Comparison of ENCODE assay signal across 8 cellular contexts in the genomic region with DNA sequence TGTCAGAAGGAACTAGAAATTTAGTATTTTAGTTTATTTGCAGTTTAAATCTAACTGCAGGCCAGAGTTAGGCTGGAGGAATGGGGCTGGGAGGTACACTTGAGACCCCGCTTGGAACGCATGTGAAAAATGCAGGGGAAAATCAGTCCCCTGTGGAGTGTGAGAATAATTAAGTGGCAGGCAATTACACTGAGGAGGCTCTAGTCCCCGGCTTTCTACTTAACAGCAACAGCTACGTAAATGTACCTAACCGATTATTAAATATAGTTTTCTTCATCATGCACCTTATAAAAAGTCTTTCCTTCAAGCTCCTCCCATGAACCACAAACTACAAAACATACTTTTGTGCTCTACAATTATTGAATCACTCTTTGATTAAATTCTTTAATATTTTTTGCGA. TPM values are rescaled to one million over a fixed set of nuclear protein-coding genes. Genes with fewer than 3 reads are reported as not detected.
DNase-seq lines count a peak whose midpoint lies in the region; ATAC-seq and TF ChIP-seq lines count a peak whose summit lies in the region.

No MANE protein-coding gene starts in this region.

- peak overlapping the region; percentile 97 to 99 for H3K27ac ChIP-seq in thoracic aorta

- H3K4me1 ChIP-seq in thoracic aorta (ENCODE audit: control insufficient read depth in 1 of 2, low read depth in 2 of 2), result peaks cover 0 to 16% of the 10 kb centered on the region in 2 donors

- H3K27me3 ChIP-seq in thoracic aorta (replicated peaks; ENCODE audit: insufficient read depth), result no peaks in the 10 kb centered on the region

- peaks cover 13% of the 10 kb centered on the region for H3K27me3 Mint-ChIP-seq in brain

- peak overlapping the region; percentile 99 to 100 (median 100) for H3K27ac Mint-ChIP-seq in brain

- no peaks in the 10 kb centered on the region for H3K9me3 ChIP-seq in thoracic aorta

- peak overlapping the region; percentile 96 to 100 (median 100) for H3K4me3 Mint-ChIP-seq in brain

- peaks cover 44% of the 10 kb centered on the region for H3K4me1 Mint-ChIP-seq in brain

- H3K4me3 ChIP-seq in NB4 (ENCODE audit: low read depth, low read length), result peak overlapping the region; percentile 93
- H3K4me3 ChIP-seq in thoracic aorta, result peak overlapping the region; percentile 99

- no peak for TF ChIP-seq POLR2A in NB4 (IDR thresholded peaks at IDR 0.05; ENCODE audit: extremely low read depth, insufficient read length)

- DNase-seq in G401 (ENCODE audit: low spot score), result peak; percentile 38
- DNase-seq in NB4 (ENCODE audit: low read depth), result peak; percentile 41
- no peak for DNase-seq in left colon
- no peak for DNase-seq in thoracic aorta (ENCODE audit: low spot score)
- no peak for DNase-seq in retina
- DNase-seq in SKM-1 treated with dmso at 0.1 percent for 144 hours (lab: John Stamatoyannopoulos, UW; ENCODE audit: unreplicated experiment), result no peak
- DNase-seq in HuH-7.5 (ENCODE audit: low spot score), result no peak

- in situ Hi-C loops in G401 (cut with HindIII; ENCODE audit: low sequenced_read_pairs), result no loop called here

- ATAC-seq in left colon (peak; percentile 7), thoracic aorta (ENCODE audit: insufficient number of reproducible peaks, low FRiP score, low read depth) (no peak)

- peaks cover 5% of the 10 kb centered on the region for H3K36me3 ChIP-seq in thoracic aorta

- intact Hi-C loops in left colon (cut with DNase I, micrococcal nuclease), result no loop called here

- H3K9me3 Mint-ChIP-seq in brain, result peaks cover 19 to 56% (median 28%) of the 10 kb centered on the region in 5 experiments

- TF ChIP-seq CTCF in NB4 (IDR thresholded peaks at IDR 0.05; ENCODE audit: low read depth, low read length) (no peak), brain (conservative IDR thresholded peaks at IDR 0.05) (no peak), thoracic aorta (IDR thresholded peaks at IDR 0.05) (no peak)

- peaks cover 53% of the 10 kb centered on the region for H3K36me3 Mint-ChIP-seq in brain

RNA-seq across cellular contexts. Expression of a gene that starts 0.8 kb away (rescaled TPM):
- 5.5 and 29.7 TPM in 2 replicates for total RNA-seq in G401 (2014; rRNA removed; shearing (Covaris generic))
- 4.5 TPM for polyA plus RNA-seq in brain (ENCODE audit: insufficient read depth, low read depth, low replicate concordance)
- total RNA-seq in left colon (10 to 100 TPM in 1 of 2 donors, 1 to 10 TPM in 1; 9.2 to 10.1 TPM), thoracic aorta (10 to 100 TPM; 11.5 to 20.5 TPM)

RNA-seq across cellular contexts. Expression of a gene that starts 30.4 kb away (rescaled TPM):
- total RNA-seq in G401 (2014; rRNA removed; shearing (Covaris generic)), result 10.3 and 11.3 TPM in 2 replicates
- 8.4 TPM for polyA plus RNA-seq in brain (ENCODE audit: insufficient read depth, low read depth, low replicate concordance)
- total RNA-seq in left colon (1 to 10 TPM; 4.1 to 5.3 TPM), thoracic aorta (1 to 10 TPM; 3.2 to 4.2 TPM)

Comparison
In these comparisons a context has a peak if more than half of its experiments do, and no peak if none do; other contexts are left out.
1. DNase-seq: peak in G401 (single experiment) and NB4 (single experiment); none in left colon (0 of 2), thoracic aorta (single experiment), retina (single experiment), SKM-1 treated with dmso at 0.1 percent for 144 hours (single experiment) and HuH-7.5 (single experiment).